16 cellular contexts compared by ENCODE assay signal in the genomic region with DNA sequence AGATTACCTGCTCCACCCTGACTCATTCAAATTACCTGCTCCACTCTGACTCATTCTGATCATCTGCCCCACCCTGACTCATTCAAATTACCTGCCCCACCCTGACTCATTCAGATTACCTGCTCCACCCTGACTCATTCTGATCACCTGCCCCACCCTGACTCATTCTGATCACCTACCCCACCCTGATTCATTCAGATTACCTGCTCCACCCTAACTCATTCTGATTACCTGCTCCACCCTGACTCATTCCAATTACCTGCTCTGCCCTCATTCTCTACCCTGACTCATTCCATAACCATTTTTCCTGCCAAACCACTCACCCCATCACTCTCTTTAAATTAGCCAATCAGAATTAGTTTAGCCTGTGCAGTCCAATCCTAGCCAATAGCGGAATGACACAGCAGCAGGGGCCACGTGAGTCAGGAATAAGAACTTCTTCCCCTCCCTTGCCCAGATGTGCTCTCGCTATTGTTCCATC. TPM values are rescaled to one million over a fixed set of nuclear protein-coding genes. Genes with fewer than 3 reads are reported as not detected.
DNase-seq lines count a peak whose midpoint lies in the region; ATAC-seq and TF ChIP-seq lines count a peak whose summit lies in the region.
"Had no signal": no experiment of that assay in that cellular context is flagged by ENCODE, and none has a peak within 500 bp of the region (broad histone marks: within the 10 kb centered on the region; RNA-seq: fewer than 3 reads in every experiment).

No MANE protein-coding gene starts in this region.

- peak overlapping the region; percentile 7 for H3K27ac Mint-ChIP-seq in activated naive CD4-positive, alpha-beta T cell treated with anti-CD3 and anti-CD28 coated beads for 36 hours
- H3K27ac Mint-ChIP-seq in stimulated activated effector memory CD8-positive, alpha-beta T cell treated with anti-CD3 and anti-CD28 coated beads, Interleukin-12 subunit alpha, Interleukin-12 subunit beta, amount 100 ng/mL, for 72 hours: no peak overlapping the region
- H3K27ac Mint-ChIP-seq: nephron, T-cell had no signal

- no peak for TF ChIP-seq CTCF in left lung (IDR thresholded peaks at IDR 0.05)

- H3K9me3 Mint-ChIP-seq in activated naive CD4-positive, alpha-beta T cell treated with anti-CD3 and anti-CD28 coated beads for 36 hours: peaks cover 20% of the 10 kb centered on the region
- peaks cover 11% of the 10 kb centered on the region for H3K9me3 Mint-ChIP-seq in stimulated activated effector memory CD8-positive, alpha-beta T cell treated with anti-CD3 and anti-CD28 coated beads, Interleukin-12 subunit alpha, Interleukin-12 subunit beta, amount 100 ng/mL, for 72 hours

- no peaks in the 10 kb centered on the region for H3K27me3 ChIP-seq in esophagus (ENCODE audit: control insufficient read depth in 1 of 2, insufficient read depth in 2 of 2, low read length in 2 of 2)
- no peaks in the 10 kb centered on the region for H3K27me3 ChIP-seq in left lung

- peaks cover 10% of the 10 kb centered on the region for H3K36me3 Mint-ChIP-seq in activated naive CD4-positive, alpha-beta T cell treated with anti-CD3 and anti-CD28 coated beads for 36 hours (ENCODE audit: low read depth)
- peaks cover 7% of the 10 kb centered on the region for H3K36me3 Mint-ChIP-seq in stimulated activated effector memory CD8-positive, alpha-beta T cell treated with anti-CD3 and anti-CD28 coated beads, Interleukin-12 subunit alpha, Interleukin-12 subunit beta, amount 100 ng/mL, for 72 hours

- H3K4me3 ChIP-seq in esophagus (ENCODE audit: low read depth in 1 of 2, low read length in 2 of 2): no peak overlapping the region
- no peak overlapping the region for H3K4me3 ChIP-seq in left lung
- H3K4me3 ChIP-seq: coronary artery, lower lobe of right lung had no signal

- CTCF ChIA-PET in activated naive CD4-positive, alpha-beta T cell treated with anti-CD3 and anti-CD28 coated beads for 36 hours (lab: Charles Lee): no interaction called here

- H3K27ac ChIP-seq in esophagus (ENCODE audit: low read depth in 2 of 2, low read length in 1 of 2) (peak overlapping the region; percentile 5 to 76), left lung (no peak overlapping the region)
- H3K27ac ChIP-seq: coronary artery, lower lobe of right lung had no signal

- 74 to 81% methylated on average over 3 of the region's 3 CpGs for WGBS in esophagus, 2 donors

- no peak overlapping the region for H3K4me3 Mint-ChIP-seq in activated naive CD4-positive, alpha-beta T cell treated with anti-CD3 and anti-CD28 coated beads for 36 hours
- no peak overlapping the region for H3K4me3 Mint-ChIP-seq in stimulated activated effector memory CD8-positive, alpha-beta T cell treated with anti-CD3 and anti-CD28 coated beads, Interleukin-12 subunit alpha, Interleukin-12 subunit beta, amount 100 ng/mL, for 72 hours
- H3K4me3 Mint-ChIP-seq: nephron, T-cell had no signal

- H3K27me3 Mint-ChIP-seq in activated naive CD4-positive, alpha-beta T cell treated with anti-CD3 and anti-CD28 coated beads for 36 hours (ENCODE audit: low read depth): no peaks in the 10 kb centered on the region

- H3K4me1 Mint-ChIP-seq in activated naive CD4-positive, alpha-beta T cell treated with anti-CD3 and anti-CD28 coated beads for 36 hours (ENCODE audit: low read depth): peaks cover 7% of the 10 kb centered on the region
- no peaks in the 10 kb centered on the region for H3K4me1 Mint-ChIP-seq in stimulated activated effector memory CD8-positive, alpha-beta T cell treated with anti-CD3 and anti-CD28 coated beads, Interleukin-12 subunit alpha, Interleukin-12 subunit beta, amount 100 ng/mL, for 72 hours
- H3K4me1 Mint-ChIP-seq: nephron had no signal

- H3K4me1 ChIP-seq in esophagus (ENCODE audit: control insufficient read depth in 2 of 2, insufficient read depth in 2 of 2, low read length in 1 of 2) (no peaks in the 10 kb centered on the region), left lung (no peaks in the 10 kb centered on the region)
- H3K4me1 ChIP-seq: lower lobe of right lung had no signal

- no peaks in the 10 kb centered on the region for H3K9me3 ChIP-seq in esophagus (ENCODE audit: control insufficient read depth in 2 of 2, insufficient read depth in 1 of 2, low read depth in 1 of 2, low read length in 1 of 2)
- H3K9me3 ChIP-seq in left lung: peaks cover 0 to 19% of the 10 kb centered on the region in 2 donors
- H3K9me3 ChIP-seq: lower lobe of right lung had no signal

- intact Hi-C loops in activated naive CD4-positive, alpha-beta T cell treated with anti-CD3 and anti-CD28 coated beads for 36 hours (cut with micrococcal nuclease): no loop called here
- intact Hi-C loops in left lung (cut with DNase I): no loop called here

- H3K36me3 ChIP-seq in esophagus (ENCODE audit: control insufficient read depth in 2 of 2, insufficient read depth in 2 of 2, low read length in 1 of 2): no peaks in the 10 kb centered on the region
- H3K36me3 ChIP-seq in left lung: no peaks in the 10 kb centered on the region
- H3K36me3 ChIP-seq: lower lobe of right lung had no signal

- ATAC-seq in stimulated activated effector memory CD8-positive, alpha-beta T cell treated with anti-CD3 and anti-CD28 coated beads, Interleukin-12 subunit alpha, Interleukin-12 subunit beta, amount 100 ng/mL, for 72 hours: peak; percentile 13
- no peak for ATAC-seq in GM21723 (IDR thresholded peaks at IDR 0.05; ENCODE audit: unreplicated experiment)
- ATAC-seq in GM19467 (IDR thresholded peaks at IDR 0.05; ENCODE audit: unreplicated experiment): no peak
- no peak for ATAC-seq in left lung
- ATAC-seq: lower lobe of right lung had no signal

- DNase-seq in activated naive CD4-positive, alpha-beta T cell treated with anti-CD3 and anti-CD28 coated beads for 36 hours: peak; percentile 38
- no peak for DNase-seq in activated naive CD4-positive, alpha-beta T cell treated with anti-CD3 and anti-CD28 coated beads, Interleukin-2, amount 50 U/mL, for 16 hours
- DNase-seq in RPMI7951 (ENCODE audit: low read depth) (peak; percentile 5), left lung (no peak)
- no peak for DNase-seq in stimulated activated effector memory CD8-positive, alpha-beta T cell treated with anti-CD3 and anti-CD28 coated beads, Interleukin-12 subunit alpha, Interleukin-12 subunit beta, amount 100 ng/mL, for 72 hours (ENCODE audit: low spot score in 2 of 2)
- DNase-seq: anterior cingulate cortex, lower lobe of right lung, MM.1S, NCI-H2029 treated with DMSO at 0.1 percent for 48 hours, NCI-H526, T-cell had no signal

RNA-seq across cellular contexts. Expression of a gene that starts 26.2 kb away (rescaled TPM):
- under 1 TPM; 0.40 to 0.43 TPM for total RNA-seq in activated naive CD4-positive, alpha-beta T cell treated with anti-CD3 and anti-CD28 coated beads for 36 hours
- 0.36 and 0.68 TPM in 2 replicates for total RNA-seq in RPMI7951 (2014; rRNA removed; shearing (Covaris generic))
- polyA plus RNA-seq in esophagus: under 1 TPM; 0.13 to 0.33 TPM
- 1 to 10 TPM in 1 of 2 donors, under 1 TPM in 1; 0.20 to 2.3 TPM for total RNA-seq in left lung

RNA-seq across cellular contexts. Expression of a gene that starts 41.2 kb away (rescaled TPM):
- 10 to 100 TPM; 66.4 to 69.0 TPM for total RNA-seq in activated naive CD4-positive, alpha-beta T cell treated with anti-CD3 and anti-CD28 coated beads for 36 hours
- total RNA-seq in RPMI7951 (2014; rRNA removed; shearing (Covaris generic)): 36.3 and 44.3 TPM in 2 replicates
- polyA plus RNA-seq in esophagus: 10 to 100 TPM; 32.5 to 34.8 TPM
- total RNA-seq in left lung: 10 to 100 TPM; 51.9 to 64.9 TPM

RNA-seq across cellular contexts. Expression of a gene that starts 45.2 kb away (rescaled TPM):
- under 1 TPM; 0.02 to 0.12 TPM for total RNA-seq in activated naive CD4-positive, alpha-beta T cell treated with anti-CD3 and anti-CD28 coated beads for 36 hours
- under 0.01 and 0.36 TPM in 2 replicates for total RNA-seq in RPMI7951 (2014; rRNA removed; shearing (Covaris generic))
- polyA plus RNA-seq in esophagus: 10 to 100 TPM; 35.3 to 38.5 TPM
- 10 to 100 TPM; 23.8 to 25.5 TPM for total RNA-seq in left lung

RNA-seq across cellular contexts. Expression of a gene that starts 47.4 kb away (rescaled TPM):
- 10 to 100 TPM; 71.5 to 75.3 TPM for total RNA-seq in activated naive CD4-positive, alpha-beta T cell treated with anti-CD3 and anti-CD28 coated beads for 36 hours
- total RNA-seq in RPMI7951 (2014; rRNA removed; shearing (Covaris generic)): 15.7 and 20.9 TPM in 2 replicates
- 10 to 100 TPM; 51.1 to 81.5 TPM for polyA plus RNA-seq in esophagus
- total RNA-seq in left lung: 10 to 100 TPM; 57.4 to 73.6 TPM

Comparison
In these comparisons a context has a peak if more than half of its experiments do, and no peak if none do; other contexts are left out.
1. DNase-seq: peak in activated naive CD4-positive, alpha-beta T cell treated with anti-CD3 and anti-CD28 coated beads for 36 hours (single experiment) and RPMI7951 (single experiment); none in activated naive CD4-positive, alpha-beta T cell treated with anti-CD3 and anti-CD28 coated beads, Interleukin-2, amount 50 U/mL, for 16 hours (single experiment), stimulated activated effector memory CD8-positive, alpha-beta T cell treated with anti-CD3 and anti-CD28 coated beads, Interleukin-12 subunit alpha, Interleukin-12 subunit beta, amount 100 ng/mL, for 72 hours (0 of 2) and left lung (0 of 2).
2. H3K27ac ChIP-seq: peak in esophagus (2 of 2); none in left lung (0 of 2).
3. RNA of a gene that starts 45.2 kb away (total RNA-seq): 23.8 to 25.5 TPM in left lung; under 0.01 to 0.36 TPM in RPMI7951 and 0.02 to 0.12 TPM in activated naive CD4-positive, alpha-beta T cell treated with anti-CD3 and anti-CD28 coated beads for 36 hours; every median in the first group is over 10 times any median in the second.